ENCODE assay signal across 17 cellular contexts in the genomic region with DNA sequence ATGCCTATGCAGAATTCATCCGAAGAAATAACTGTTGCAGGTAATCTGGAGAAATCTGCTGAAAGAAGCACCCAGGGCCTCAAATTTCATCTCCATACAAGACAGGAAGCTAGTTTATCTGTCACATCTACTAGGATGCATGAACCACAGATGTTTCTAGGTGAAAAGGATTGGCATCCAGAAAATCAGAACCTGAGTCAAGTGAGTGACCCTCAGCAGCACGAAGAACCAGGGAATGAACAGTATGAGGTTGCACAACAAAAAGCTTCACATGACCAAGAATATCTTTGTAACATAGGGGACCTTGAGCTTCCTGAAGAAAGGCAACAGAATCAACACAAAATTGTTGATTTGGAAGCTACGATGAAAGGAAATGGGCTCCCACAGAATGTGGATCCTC. TPM values are rescaled to one million over a fixed set of nuclear protein-coding genes. Genes with fewer than 3 reads are reported as not detected.
DNase-seq lines count a peak whose midpoint lies in the region; ATAC-seq and TF ChIP-seq lines count a peak whose summit lies in the region.
"Had no signal": no experiment of that assay in that cellular context is flagged by ENCODE, and none has a peak within 500 bp of the region (broad histone marks: within the 10 kb centered on the region; RNA-seq: fewer than 3 reads in every experiment).

No MANE protein-coding gene starts in this region.

- no peaks in the 10 kb centered on the region for H3K9me3 Mint-ChIP-seq in endothelial cell (ENCODE audit: unreplicated experiment)
- H3K9me3 Mint-ChIP-seq: CD4-positive, alpha-beta T cell; CD8-positive, alpha-beta memory T cell had no signal

- H3K36me3 ChIP-seq in parathyroid adenoma (ENCODE audit: control insufficient read depth, insufficient read depth, low read length), result no peaks in the 10 kb centered on the region
- H3K36me3 ChIP-seq in gastrocnemius medialis, result peaks cover 0 to 44% of the 10 kb centered on the region in 2 donors

- no peaks in the 10 kb centered on the region for H3K27me3 Mint-ChIP-seq in endothelial cell (ENCODE audit: unreplicated experiment)
- H3K27me3 Mint-ChIP-seq: CD4-positive, alpha-beta T cell; CD8-positive, alpha-beta memory T cell had no signal

- H3K4me3 ChIP-seq in parathyroid adenoma (ENCODE audit: low read depth, low read length), result no peak overlapping the region
- H3K4me3 ChIP-seq in gastrocnemius medialis, result no peak overlapping the region
- H3K4me3 ChIP-seq: BLaER1 treated with 17β-estradiol and CSF1 and Interleukin-3, amounts not matched to agents 10 nM and 100 nM; GM12878 had no signal

- H3K9me3 ChIP-seq in parathyroid adenoma (ENCODE audit: control insufficient read depth, low read length) (no peaks in the 10 kb centered on the region), gastrocnemius medialis (no peaks in the 10 kb centered on the region)
- H3K9me3 ChIP-seq: BE2C; BLaER1 treated with 17β-estradiol and CSF1 and Interleukin-3, amounts not matched to agents 10 nM and 100 nM had no signal

- no peak overlapping the region for H3K9ac ChIP-seq in parathyroid adenoma
- H3K9ac ChIP-seq: BLaER1 treated with 17β-estradiol and CSF1 and Interleukin-3, amounts not matched to agents 10 nM and 100 nM had no signal

- ATAC-seq in gastrocnemius medialis, result no peak
- ATAC-seq: GM12878 had no signal

- peaks cover 32% of the 10 kb centered on the region for H3K36me3 Mint-ChIP-seq in endothelial cell (ENCODE audit: low read depth, unreplicated experiment)

- H3K27ac ChIP-seq in parathyroid adenoma, result peak overlapping the region; percentile 73
- H3K27ac ChIP-seq in gastrocnemius medialis, result peak overlapping the region in 3 of 4 donors; percentile 8 to 88 (median 43)
- H3K27ac ChIP-seq: BLaER1 treated with 17β-estradiol and CSF1 and Interleukin-3, amounts not matched to agents 10 nM and 100 nM had no signal

- H3K4me2 ChIP-seq in parathyroid adenoma (ENCODE audit: low read length), result peak overlapping the region; percentile 34
- H3K4me2 ChIP-seq: BLaER1 treated with 17β-estradiol and CSF1 and Interleukin-3, amounts not matched to agents 10 nM and 100 nM had no signal

- no peaks in the 10 kb centered on the region for H3K27me3 ChIP-seq in parathyroid adenoma (ENCODE audit: control insufficient read depth, insufficient read depth, low read length)
- no peaks in the 10 kb centered on the region for H3K27me3 ChIP-seq in gastrocnemius medialis
- H3K27me3 ChIP-seq: BE2C; BLaER1 treated with 17β-estradiol and CSF1 and Interleukin-3, amounts not matched to agents 10 nM and 100 nM had no signal

- H2AFZ ChIP-seq in parathyroid adenoma, result no peak overlapping the region

- intact Hi-C loops in gastrocnemius medialis (cut with DNase I; ENCODE audit: low total_unique reads), result no loop called here

- DNase-seq in endothelial cell (ENCODE audit: low spot score), result no peak
- no peak for DNase-seq in gastrocnemius medialis
- DNase-seq in NCI-H2227 (lab: John Stamatoyannopoulos, UW; ENCODE audit: unreplicated experiment), result no peak
- DNase-seq in DMS 273 (lab: John Stamatoyannopoulos, UW; ENCODE audit: unreplicated experiment), result no peak
- DNase-seq in EL, result no peak
- DNase-seq: AML-193; BE2C; CD4-positive, alpha-beta T cell; CD8-positive, alpha-beta memory T cell; DMS53; DMS79 treated with DMSO at 0.1 percent for 48 hours; GOT3; HCEC 1CT had no signal

- H3K79me2 ChIP-seq in parathyroid adenoma, result no peaks in the 10 kb centered on the region

- H3K27ac Mint-ChIP-seq in endothelial cell (ENCODE audit: unreplicated experiment), result no peak overlapping the region
- H3K27ac Mint-ChIP-seq: CD14-positive monocyte; CD4-positive, alpha-beta T cell had no signal

- no peak for TF ChIP-seq POLR2A in gastrocnemius medialis (IDR thresholded peaks at IDR 0.05)

- H3K4me1 Mint-ChIP-seq in endothelial cell (ENCODE audit: unreplicated experiment), result peaks cover 18% of the 10 kb centered on the region

- TF ChIP-seq CTCF in endothelial cell (IDR thresholded peaks at IDR 0.05; ENCODE audit: unreplicated experiment) (no peak), parathyroid adenoma (IDR thresholded peaks at IDR 0.05) (no peak), gastrocnemius medialis (IDR thresholded peaks at IDR 0.05 in 4 of 5, conservative IDR thresholded peaks at IDR 0.05 in 1 of 5) (no peak)

- H3K4me3 Mint-ChIP-seq in endothelial cell (ENCODE audit: unreplicated experiment), result peak overlapping the region; percentile 70
- H3K4me3 Mint-ChIP-seq: CD14-positive monocyte; CD4-positive, alpha-beta T cell; CD8-positive, alpha-beta memory T cell had no signal

- in situ Hi-C loops in gastrocnemius medialis (cut with MboI; ENCODE audit: low sequenced_read_pairs in 4 of 4), result no loop called here

- H3K4me1 ChIP-seq in parathyroid adenoma, result peaks cover 8% of the 10 kb centered on the region
- peaks cover 38 to 40% of the 10 kb centered on the region in 2 donors for H3K4me1 ChIP-seq in gastrocnemius medialis
- H3K4me1 ChIP-seq: BE2C had no signal

RNA-seq across cellular contexts. Expression of gene PLEKHM2, which starts 24.0 kb away (rescaled TPM):
- 82.3 TPM for total RNA-seq in endothelial cell (ENCODE audit: unreplicated experiment)
- 100 to 1,000 TPM in 3 of 4 donors, 10 to 100 TPM in 1; 86.7 to 170 (median 144) TPM for total RNA-seq in gastrocnemius medialis

RNA-seq across cellular contexts. Expression of gene DDI2, which starts 42.9 kb away (rescaled TPM):
- total RNA-seq in endothelial cell (ENCODE audit: unreplicated experiment) (24.0 TPM), gastrocnemius medialis (10 to 100 TPM; 19.0 to 86.7 (median 34.2) TPM)
